Comparison of ENCODE assay signal across 8 cellular contexts in the genomic region with DNA sequence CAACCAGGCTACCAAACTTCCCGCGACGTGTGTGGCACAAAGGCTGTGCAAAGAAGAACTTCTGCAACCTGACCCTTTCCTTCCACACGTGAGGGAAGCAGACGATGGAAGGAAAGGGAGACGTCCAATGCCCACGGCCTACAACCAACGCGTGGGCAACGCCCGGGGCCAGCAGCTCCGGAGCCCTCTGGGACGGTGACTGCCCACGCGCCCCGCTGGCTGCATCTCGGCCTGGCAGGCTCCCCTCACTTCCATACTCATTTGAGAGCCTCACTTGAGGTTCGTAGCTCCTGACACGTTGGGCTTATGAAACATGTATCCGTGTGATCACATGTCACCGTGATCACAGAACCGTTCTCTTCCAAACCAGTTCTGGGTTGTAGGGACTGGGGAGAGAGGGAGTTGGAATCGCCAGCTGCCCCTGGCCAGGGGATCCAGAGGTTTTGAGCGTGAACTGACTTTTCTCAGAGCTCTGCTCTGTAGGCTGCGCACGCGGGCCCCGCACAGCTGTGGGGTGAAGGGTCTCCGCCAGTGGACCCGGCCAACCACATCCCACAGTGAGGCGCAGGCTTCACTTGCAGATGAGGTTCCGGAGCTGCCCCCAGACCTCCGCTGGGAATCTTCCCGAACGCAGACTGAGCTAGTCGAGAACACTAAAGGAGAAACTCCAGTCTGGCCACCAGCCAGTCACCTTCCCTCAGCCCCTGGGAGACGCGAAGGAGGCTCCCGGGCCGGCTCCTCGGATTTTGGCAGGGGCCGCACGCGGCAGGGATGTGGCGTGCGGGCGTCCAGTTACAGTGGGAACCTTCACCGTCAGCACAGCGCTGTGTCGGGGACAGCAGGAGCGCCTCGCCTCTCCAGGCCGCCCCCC. TPM values are rescaled to one million over a fixed set of nuclear protein-coding genes. Genes with fewer than 3 reads are reported as not detected.
DNase-seq lines count a peak whose midpoint lies in the region; ATAC-seq and TF ChIP-seq lines count a peak whose summit lies in the region.

No MANE protein-coding gene starts in this region.

- intact Hi-C loops in posterior vena cava (cut with DNase I), result no loop called here

- H3K9me3 ChIP-seq in cardiac muscle cell (ENCODE audit: low read depth), result no peaks in the 10 kb centered on the region

- POLR2A ChIA-PET in activated CD8-positive, alpha-beta T cell treated with anti-CD3 and anti-CD28 coated beads, Interleukin-2, amount 10 ng/mL, durations not matched to agents 7 days and 5 days (lab: Charles Lee), result interaction anchor here (0.6 kb wide), 1 partner anchor 203 kb away, joined by 3 read pairs; no protein-coding TSS in a partner anchor

- H3K36me3 Mint-ChIP-seq in GM23338 (ENCODE audit: low read depth), result peaks cover 6% of the 10 kb centered on the region; the same call in 1 of the 3 replicates
- H3K36me3 Mint-ChIP-seq in activated CD8-positive, alpha-beta T cell treated with anti-CD3 and anti-CD28 coated beads, Interleukin-2, amount 10 ng/mL, durations not matched to agents 7 days and 5 days (ENCODE audit: low read depth), result peaks cover 17% of the 10 kb centered on the region
- H3K36me3 Mint-ChIP-seq in progenitor cell of endocrine pancreas (ENCODE audit: insufficient read depth), result peaks cover 18% of the 10 kb centered on the region

- peak overlapping the region; percentile 73 for H3K4me3 Mint-ChIP-seq in GM23338
- peak overlapping the region; percentile 78 for H3K4me3 Mint-ChIP-seq in activated CD8-positive, alpha-beta T cell treated with anti-CD3 and anti-CD28 coated beads, Interleukin-2, amount 10 ng/mL, durations not matched to agents 7 days and 5 days
- H3K4me3 Mint-ChIP-seq in progenitor cell of endocrine pancreas (ENCODE audit: low read depth), result peak overlapping the region; percentile 71

- peaks cover 7% of the 10 kb centered on the region; the same call in 2 of the 3 replicates for H3K9me3 Mint-ChIP-seq in GM23338
- no peaks in the 10 kb centered on the region for H3K9me3 Mint-ChIP-seq in activated CD8-positive, alpha-beta T cell treated with anti-CD3 and anti-CD28 coated beads, Interleukin-2, amount 10 ng/mL, durations not matched to agents 7 days and 5 days (ENCODE audit: insufficient read depth)
- H3K9me3 Mint-ChIP-seq in progenitor cell of endocrine pancreas (ENCODE audit: low read depth), result no peaks in the 10 kb centered on the region

- 0 out of 2 replicates have a peak, but pooled peaks cover 4% of the 10 kb centered on the region for H4K20me1 ChIP-seq in GM23338 (replicated peaks; ENCODE audit: insufficient read depth)

- in situ Hi-C loops in ACHN (cut with HindIII; ENCODE audit: low pct_ligation_motif_present, low pct_unique_long_range_greater_than_20kb, low sequenced_read_pairs), result no loop called here

- no peak overlapping the region for H3K27ac Mint-ChIP-seq in GM23338
- peak overlapping the region; percentile 69 for H3K27ac Mint-ChIP-seq in activated CD8-positive, alpha-beta T cell treated with anti-CD3 and anti-CD28 coated beads, Interleukin-2, amount 10 ng/mL, durations not matched to agents 7 days and 5 days
- H3K27ac Mint-ChIP-seq in progenitor cell of endocrine pancreas, result no peak overlapping the region

- no peak for TF ChIP-seq CTCF in GM23338 (conservative IDR thresholded peaks at IDR 0.05; ENCODE audit: low read depth in 2 of 2)
- TF ChIP-seq CTCF in cardiac muscle cell (IDR thresholded peaks at IDR 0.05; ENCODE audit: low read depth, low read length), result no peak
- no peak for TF ChIP-seq CTCF in progenitor cell of endocrine pancreas (IDR thresholded peaks at IDR 0.05; ENCODE audit: unreplicated experiment)

- H3K79me2 ChIP-seq in GM23338 (replicated peaks; ENCODE audit: insufficient read depth), result no peaks in the 10 kb centered on the region

- H3K27ac ChIP-seq in GM23338 (ENCODE audit: low read depth), result no peak overlapping the region
- H3K27ac ChIP-seq in cardiac muscle cell, result peak overlapping the region; percentile 67

- DNase-seq in ACHN, result peak; percentile 18
- peak; percentile 52 for DNase-seq in GM23338 (ENCODE audit: low spot score)
- no peak for DNase-seq in activated CD8-positive, alpha-beta T cell treated with anti-CD3 and anti-CD28 coated beads, Interleukin-2, amount 10 ng/mL, durations not matched to agents 7 days and 5 days
- DNase-seq in cardiac muscle cell (ENCODE audit: low read depth in 1 of 2, low spot score in 1 of 2), result peak; percentile 47 to 48
- no peak for DNase-seq in progenitor cell of endocrine pancreas (ENCODE audit: low spot score, unreplicated experiment)
- no peak for DNase-seq in SHP77 treated with DMSO at 0.1 percent for 48 hours (lab: John Stamatoyannopoulos, UW)
- DNase-seq in posterior vena cava (ENCODE audit: low spot score), result no peak

- H3K27me3 ChIP-seq in GM23338 (ENCODE audit: insufficient read depth) (peaks cover 9% of the 10 kb centered on the region), cardiac muscle cell (no peaks in the 10 kb centered on the region)

- H3K4me1 ChIP-seq in GM23338 (ENCODE audit: insufficient read depth), result peaks cover 4% of the 10 kb centered on the region; the same call in 1 of the 2 replicates
- peaks cover 13% of the 10 kb centered on the region for H3K4me1 ChIP-seq in cardiac muscle cell (ENCODE audit: low read depth)

- 0 out of 2 replicates have a peak, but pooled peaks cover 5% of the 10 kb centered on the region for H3F3A ChIP-seq in GM23338 (replicated peaks; ENCODE audit: low read depth)

- H3K4me2 ChIP-seq in GM23338, result peak overlapping the region; percentile 81

- H2AFZ ChIP-seq in GM23338, result peak overlapping the region; percentile 59

- peaks cover 21% of the 10 kb centered on the region for H3K27me3 Mint-ChIP-seq in GM23338 (ENCODE audit: insufficient read depth, low read depth, poor library complexity)
- H3K27me3 Mint-ChIP-seq in activated CD8-positive, alpha-beta T cell treated with anti-CD3 and anti-CD28 coated beads, Interleukin-2, amount 10 ng/mL, durations not matched to agents 7 days and 5 days (ENCODE audit: low read depth), result peaks cover 3% of the 10 kb centered on the region
- H3K27me3 Mint-ChIP-seq in progenitor cell of endocrine pancreas, result peaks cover 3% of the 10 kb centered on the region

- peak overlapping the region; percentile 84 for H3K4me3 ChIP-seq in GM23338
- peak overlapping the region; percentile 87 for H3K4me3 ChIP-seq in cardiac muscle cell

- peaks cover 11% of the 10 kb centered on the region for H3K4me1 Mint-ChIP-seq in GM23338
- H3K4me1 Mint-ChIP-seq in activated CD8-positive, alpha-beta T cell treated with anti-CD3 and anti-CD28 coated beads, Interleukin-2, amount 10 ng/mL, durations not matched to agents 7 days and 5 days (ENCODE audit: low read depth), result peaks cover 19% of the 10 kb centered on the region
- H3K4me1 Mint-ChIP-seq in progenitor cell of endocrine pancreas (ENCODE audit: low read depth), result peaks cover 22% of the 10 kb centered on the region

- no peaks in the 10 kb centered on the region for H3K9me2 ChIP-seq in GM23338 (ENCODE audit: insufficient read depth)

- CTCF ChIA-PET in activated CD8-positive, alpha-beta T cell treated with anti-CD3 and anti-CD28 coated beads, Interleukin-2, amount 10 ng/mL, durations not matched to agents 7 days and 5 days (lab: Charles Lee), result no interaction called here

- H3K36me3 ChIP-seq in GM23338 (ENCODE audit: insufficient read depth) (no peaks in the 10 kb centered on the region), cardiac muscle cell (no peaks in the 10 kb centered on the region)

- ATAC-seq in GM23338 (peak; percentile 29), GM19452 (IDR thresholded peaks at IDR 0.05; ENCODE audit: unreplicated experiment) (no peak)
- ATAC-seq in activated CD8-positive, alpha-beta T cell treated with anti-CD3 and anti-CD28 coated beads, Interleukin-2, amount 10 ng/mL, durations not matched to agents 7 days and 5 days, result peak; percentile 6

TF ChIP-seq in GM23338, 12 proteins besides CTCF, POLR2A, EP300 and RAD21 (continues in another document):
- TF ChIP-seq CREB1 (CRISPR knock-in tag; IDR thresholded peaks at IDR 0.05; ENCODE audit: low read depth) (no peak), ZNF114 (CRISPR knock-in tag; IDR thresholded peaks at IDR 0.05) (no peak), STAT1 (IDR thresholded peaks at IDR 0.05; ENCODE audit: unreplicated experiment) (no peak), JUNB (IDR thresholded peaks at IDR 0.05; ENCODE audit: unreplicated experiment) (no peak), NANOG (IDR thresholded peaks at IDR 0.05; ENCODE audit: borderline replicate concordance) (no peak)

RNA-seq across cellular contexts. Expression of gene LMF1, which starts 1.0 kb away (rescaled TPM):
- total RNA-seq in GM23338 (2014; rRNA removed; shearing (Covaris generic)), result 2.9 and 10.1 TPM in 2 replicates
- polyA plus RNA-seq in GM23338 (2016; fragmentation: Nextera tagmentation; extraction: Ambion mirVana) (3.6 and 4.2 TPM in 2 replicates), cardiac muscle cell (18.8 and 39.0 TPM in 2 replicates)
- total RNA-seq in activated CD8-positive, alpha-beta T cell treated with anti-CD3 and anti-CD28 coated beads, Interleukin-2, amount 10 ng/mL, durations not matched to agents 7 days and 5 days, result 10 to 100 TPM; 14.3 to 17.4 TPM
- total RNA-seq in cardiac muscle cell (37.6 and 41.6 TPM in 2 replicates), progenitor cell of endocrine pancreas (26.2 and 28.2 TPM in 2 replicates), posterior vena cava (10 to 100 TPM; 16.4 to 21.8 TPM)

RNA-seq across cellular contexts. Expression of gene SOX8, which starts 11.8 kb away (rescaled TPM):
- 17.2 and 26.2 TPM in 2 replicates for total RNA-seq in GM23338 (2014; rRNA removed; shearing (Covaris generic))
- polyA plus RNA-seq in GM23338 (2016; fragmentation: Nextera tagmentation; extraction: Ambion mirVana) (5.7 and 6.7 TPM in 2 replicates), cardiac muscle cell (5.8 and 8.2 TPM in 2 replicates)
- not detected for total RNA-seq in activated CD8-positive, alpha-beta T cell treated with anti-CD3 and anti-CD28 coated beads, Interleukin-2, amount 10 ng/mL, durations not matched to agents 7 days and 5 days
- total RNA-seq in cardiac muscle cell (9.2 and 13.7 TPM in 2 replicates), progenitor cell of endocrine pancreas (6.7 and 7.1 TPM in 2 replicates), posterior vena cava (under 1 TPM; 0.71 to 0.79 TPM)

Comparison
In these comparisons a context has a peak if more than half of its experiments do, and no peak if none do; other contexts are left out.
1. DNase-seq: peak in ACHN (single experiment), GM23338 (single experiment) and cardiac muscle cell (2 of 2); none in activated CD8-positive, alpha-beta T cell treated with anti-CD3 and anti-CD28 coated beads, Interleukin-2, amount 10 ng/mL, durations not matched to agents 7 days and 5 days (single experiment), progenitor cell of endocrine pancreas (single experiment), SHP77 treated with DMSO at 0.1 percent for 48 hours (single experiment) and posterior vena cava (single experiment).
2. Peak in every context shown above with its lines, with median percentiles within 50 percentile points of each other: H3K4me3 Mint-ChIP-seq.